Comparison of ENCODE assay signal across 10 cellular contexts in the genomic region with DNA sequence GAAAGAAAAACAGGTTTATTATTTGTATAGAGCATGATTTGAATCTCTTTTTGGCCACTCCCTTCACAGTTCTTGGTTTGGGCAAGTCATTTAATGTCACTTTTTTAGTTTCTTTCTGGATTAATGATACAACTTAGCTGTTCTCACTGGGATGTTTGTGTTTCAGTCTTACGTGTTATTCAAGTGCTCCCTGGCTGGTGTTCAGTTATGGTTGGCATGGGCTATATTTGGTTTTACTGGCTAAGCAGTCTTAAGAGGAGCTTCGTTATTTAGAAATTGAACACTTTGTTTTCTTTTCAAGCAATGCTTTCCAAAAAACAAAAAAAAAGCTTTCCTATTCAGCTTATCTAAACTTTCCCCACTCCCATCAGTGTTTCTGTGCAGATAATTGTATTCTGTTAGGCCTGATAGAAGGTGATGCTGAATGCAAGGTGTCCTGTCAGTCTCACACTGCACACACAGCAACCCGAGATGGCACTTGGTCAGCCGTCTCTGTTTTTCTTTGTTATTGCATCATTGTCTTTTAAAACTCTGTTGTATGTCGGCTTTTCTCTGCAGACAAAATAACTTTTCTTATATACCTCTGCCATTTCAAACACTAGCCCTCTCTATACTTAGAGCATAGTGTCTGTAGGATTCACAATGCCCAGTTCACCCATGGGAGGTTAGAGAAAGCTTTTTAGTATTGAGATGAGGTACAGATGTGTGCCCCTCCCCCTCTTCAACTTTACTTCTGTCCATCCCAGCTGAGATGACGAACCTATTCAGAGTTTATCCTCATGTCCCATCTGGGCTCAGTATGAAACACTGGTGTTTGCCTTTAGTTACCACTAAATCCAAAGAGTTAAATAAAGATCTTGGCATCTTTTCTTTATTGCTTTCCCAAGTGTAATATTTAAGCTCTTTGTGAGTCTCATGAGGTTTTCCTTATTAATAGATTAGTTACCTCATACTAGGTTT.
A peak's percentile ranks its signal among the peaks of the same experiment; 100 is the strongest.
DNase-seq lines count a peak whose midpoint lies in the region; ATAC-seq and TF ChIP-seq lines count a peak whose summit lies in the region.
"Had no signal": no experiment of that assay in that cellular context is flagged by ENCODE, and none has a peak within 500 bp of the region (broad histone marks: within the 10 kb centered on the region; RNA-seq: fewer than 3 reads in every experiment).

No MANE protein-coding gene starts in this region.

- peak overlapping the region; percentile 27 for H3K4me2 ChIP-seq in parathyroid adenoma (ENCODE audit: low read length)

- no peaks in the 10 kb centered on the region for H3K79me2 ChIP-seq in parathyroid adenoma

- no peaks in the 10 kb centered on the region for H3K36me3 ChIP-seq in parathyroid adenoma (ENCODE audit: control insufficient read depth, insufficient read depth, low read length)

- H3K4me1 Mint-ChIP-seq in stimulated activated naive CD8-positive, alpha-beta T cell treated with anti-CD3 and anti-CD28 coated beads, Interleukin-15, Interleukin-2, amounts not matched to agents 100 ng/mL and 50 ng/mL, for 24 hours (ENCODE audit: low read depth) = peaks cover 2% of the 10 kb centered on the region
- peaks cover 8% of the 10 kb centered on the region for H3K4me1 Mint-ChIP-seq in stimulated activated naive CD8-positive, alpha-beta T cell treated with anti-CD3 and anti-CD28 coated beads, Interleukin-15, amount 100 ng/mL, for 72 hours

- H3K4me3 ChIP-seq in parathyroid adenoma (ENCODE audit: low read depth, low read length) = no peak overlapping the region

- no peak for DNase-seq in stimulated activated naive CD8-positive, alpha-beta T cell treated with anti-CD3 and anti-CD28 coated beads, Interleukin-15, amount 100 ng/mL, for 72 hours
- peak; percentile 50 for DNase-seq in fibroblast of the conjunctiva (ENCODE audit: low read depth)
- DNase-seq in SW480 (ENCODE audit: low spot score) = no peak
- no peak for DNase-seq in NCI-H69 (lab: John Stamatoyannopoulos, UW)
- DNase-seq in DMS79 treated with DMSO at 0.1 percent for 48 hours (lab: John Stamatoyannopoulos, UW) = no peak
- DNase-seq: amygdala had no signal

- ATAC-seq in stimulated activated naive CD8-positive, alpha-beta T cell treated with anti-CD3 and anti-CD28 coated beads, Interleukin-15, amount 100 ng/mL, for 72 hours = no peak
- ATAC-seq in GM19455 (IDR thresholded peaks at IDR 0.05; ENCODE audit: unreplicated experiment) = no peak
- ATAC-seq: SK-N-SH treated with all-trans-retinoic acid at 6 μM for 48 hours had no signal

- no peak overlapping the region for H3K9ac ChIP-seq in parathyroid adenoma

- H3K4me3 Mint-ChIP-seq in stimulated activated naive CD8-positive, alpha-beta T cell treated with anti-CD3 and anti-CD28 coated beads, Interleukin-15, Interleukin-2, amounts not matched to agents 100 ng/mL and 50 ng/mL, for 24 hours = no peak overlapping the region
- H3K4me3 Mint-ChIP-seq in stimulated activated naive CD8-positive, alpha-beta T cell treated with anti-CD3 and anti-CD28 coated beads, Interleukin-15, amount 100 ng/mL, for 72 hours = no peak overlapping the region

- no peak overlapping the region for H2AFZ ChIP-seq in parathyroid adenoma

- H3K36me3 Mint-ChIP-seq in stimulated activated naive CD8-positive, alpha-beta T cell treated with anti-CD3 and anti-CD28 coated beads, Interleukin-15, Interleukin-2, amounts not matched to agents 100 ng/mL and 50 ng/mL, for 24 hours (ENCODE audit: low read depth) = peaks cover 74% of the 10 kb centered on the region

- peak overlapping the region; percentile 54 for H3K27ac Mint-ChIP-seq in stimulated activated naive CD8-positive, alpha-beta T cell treated with anti-CD3 and anti-CD28 coated beads, Interleukin-15, Interleukin-2, amounts not matched to agents 100 ng/mL and 50 ng/mL, for 24 hours
- no peak overlapping the region for H3K27ac Mint-ChIP-seq in stimulated activated naive CD8-positive, alpha-beta T cell treated with anti-CD3 and anti-CD28 coated beads, Interleukin-15, amount 100 ng/mL, for 72 hours

- no peaks in the 10 kb centered on the region for H3K4me1 ChIP-seq in parathyroid adenoma

- H3K9me3 Mint-ChIP-seq in stimulated activated naive CD8-positive, alpha-beta T cell treated with anti-CD3 and anti-CD28 coated beads, Interleukin-15, Interleukin-2, amounts not matched to agents 100 ng/mL and 50 ng/mL, for 24 hours = no peaks in the 10 kb centered on the region
- H3K9me3 Mint-ChIP-seq in stimulated activated naive CD8-positive, alpha-beta T cell treated with anti-CD3 and anti-CD28 coated beads, Interleukin-15, amount 100 ng/mL, for 72 hours = no peaks in the 10 kb centered on the region

- no peaks in the 10 kb centered on the region for H3K27me3 Mint-ChIP-seq in stimulated activated naive CD8-positive, alpha-beta T cell treated with anti-CD3 and anti-CD28 coated beads, Interleukin-15, Interleukin-2, amounts not matched to agents 100 ng/mL and 50 ng/mL, for 24 hours
- no peaks in the 10 kb centered on the region for H3K27me3 Mint-ChIP-seq in stimulated activated naive CD8-positive, alpha-beta T cell treated with anti-CD3 and anti-CD28 coated beads, Interleukin-15, amount 100 ng/mL, for 72 hours

- no peak overlapping the region for H3K27ac ChIP-seq in parathyroid adenoma

- no peak for TF ChIP-seq CTCF in parathyroid adenoma (IDR thresholded peaks at IDR 0.05)

- H3K27me3 ChIP-seq in parathyroid adenoma (ENCODE audit: control insufficient read depth, insufficient read depth, low read length) = no peaks in the 10 kb centered on the region

- no peaks in the 10 kb centered on the region for H3K9me3 ChIP-seq in parathyroid adenoma (ENCODE audit: control insufficient read depth, low read length)
